Comparison of ENCODE assay signal across 1 cellular context in the genomic region with DNA sequence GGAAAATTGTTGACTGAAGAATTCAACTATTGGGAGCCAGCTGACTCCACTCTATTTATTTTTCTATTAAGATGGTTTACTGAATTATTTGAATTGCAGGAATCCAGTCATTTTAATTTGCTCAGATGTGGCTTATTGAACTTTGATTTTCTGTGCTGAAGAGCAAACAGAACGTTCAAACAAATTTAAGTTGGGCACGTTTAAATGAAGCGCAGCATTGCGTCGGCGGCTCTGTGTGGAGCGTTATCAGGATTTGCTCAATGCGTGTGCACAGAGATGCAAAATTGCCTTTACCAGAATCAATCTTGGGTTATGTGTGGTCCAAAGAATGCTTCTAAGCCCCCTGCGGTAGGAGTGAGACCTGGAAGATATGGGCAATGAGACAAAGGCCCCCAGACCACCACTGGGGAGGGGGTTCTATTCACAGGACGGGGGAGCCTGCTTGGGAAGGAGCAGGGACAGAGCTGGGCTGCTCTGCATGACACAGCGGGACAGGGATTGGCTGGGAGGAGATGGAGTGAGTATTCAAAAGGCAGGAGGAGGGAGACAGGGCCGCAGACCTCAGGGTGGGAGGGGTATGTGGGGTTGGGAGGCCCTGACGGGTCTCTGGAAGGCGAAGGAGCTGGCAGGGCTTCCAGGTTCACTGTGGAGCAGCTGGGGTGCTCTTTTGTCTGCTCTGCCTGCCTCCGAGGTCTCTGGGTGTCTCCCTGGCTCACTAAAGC.
TF ChIP-seq lines count a peak whose summit lies in the region.

No MANE protein-coding gene starts in this region.

TF ChIP-seq in H1, 55 proteins besides CTCF, POLR2A, EP300 and RAD21 (continued from another document):
- TF ChIP-seq, protein P1, sequence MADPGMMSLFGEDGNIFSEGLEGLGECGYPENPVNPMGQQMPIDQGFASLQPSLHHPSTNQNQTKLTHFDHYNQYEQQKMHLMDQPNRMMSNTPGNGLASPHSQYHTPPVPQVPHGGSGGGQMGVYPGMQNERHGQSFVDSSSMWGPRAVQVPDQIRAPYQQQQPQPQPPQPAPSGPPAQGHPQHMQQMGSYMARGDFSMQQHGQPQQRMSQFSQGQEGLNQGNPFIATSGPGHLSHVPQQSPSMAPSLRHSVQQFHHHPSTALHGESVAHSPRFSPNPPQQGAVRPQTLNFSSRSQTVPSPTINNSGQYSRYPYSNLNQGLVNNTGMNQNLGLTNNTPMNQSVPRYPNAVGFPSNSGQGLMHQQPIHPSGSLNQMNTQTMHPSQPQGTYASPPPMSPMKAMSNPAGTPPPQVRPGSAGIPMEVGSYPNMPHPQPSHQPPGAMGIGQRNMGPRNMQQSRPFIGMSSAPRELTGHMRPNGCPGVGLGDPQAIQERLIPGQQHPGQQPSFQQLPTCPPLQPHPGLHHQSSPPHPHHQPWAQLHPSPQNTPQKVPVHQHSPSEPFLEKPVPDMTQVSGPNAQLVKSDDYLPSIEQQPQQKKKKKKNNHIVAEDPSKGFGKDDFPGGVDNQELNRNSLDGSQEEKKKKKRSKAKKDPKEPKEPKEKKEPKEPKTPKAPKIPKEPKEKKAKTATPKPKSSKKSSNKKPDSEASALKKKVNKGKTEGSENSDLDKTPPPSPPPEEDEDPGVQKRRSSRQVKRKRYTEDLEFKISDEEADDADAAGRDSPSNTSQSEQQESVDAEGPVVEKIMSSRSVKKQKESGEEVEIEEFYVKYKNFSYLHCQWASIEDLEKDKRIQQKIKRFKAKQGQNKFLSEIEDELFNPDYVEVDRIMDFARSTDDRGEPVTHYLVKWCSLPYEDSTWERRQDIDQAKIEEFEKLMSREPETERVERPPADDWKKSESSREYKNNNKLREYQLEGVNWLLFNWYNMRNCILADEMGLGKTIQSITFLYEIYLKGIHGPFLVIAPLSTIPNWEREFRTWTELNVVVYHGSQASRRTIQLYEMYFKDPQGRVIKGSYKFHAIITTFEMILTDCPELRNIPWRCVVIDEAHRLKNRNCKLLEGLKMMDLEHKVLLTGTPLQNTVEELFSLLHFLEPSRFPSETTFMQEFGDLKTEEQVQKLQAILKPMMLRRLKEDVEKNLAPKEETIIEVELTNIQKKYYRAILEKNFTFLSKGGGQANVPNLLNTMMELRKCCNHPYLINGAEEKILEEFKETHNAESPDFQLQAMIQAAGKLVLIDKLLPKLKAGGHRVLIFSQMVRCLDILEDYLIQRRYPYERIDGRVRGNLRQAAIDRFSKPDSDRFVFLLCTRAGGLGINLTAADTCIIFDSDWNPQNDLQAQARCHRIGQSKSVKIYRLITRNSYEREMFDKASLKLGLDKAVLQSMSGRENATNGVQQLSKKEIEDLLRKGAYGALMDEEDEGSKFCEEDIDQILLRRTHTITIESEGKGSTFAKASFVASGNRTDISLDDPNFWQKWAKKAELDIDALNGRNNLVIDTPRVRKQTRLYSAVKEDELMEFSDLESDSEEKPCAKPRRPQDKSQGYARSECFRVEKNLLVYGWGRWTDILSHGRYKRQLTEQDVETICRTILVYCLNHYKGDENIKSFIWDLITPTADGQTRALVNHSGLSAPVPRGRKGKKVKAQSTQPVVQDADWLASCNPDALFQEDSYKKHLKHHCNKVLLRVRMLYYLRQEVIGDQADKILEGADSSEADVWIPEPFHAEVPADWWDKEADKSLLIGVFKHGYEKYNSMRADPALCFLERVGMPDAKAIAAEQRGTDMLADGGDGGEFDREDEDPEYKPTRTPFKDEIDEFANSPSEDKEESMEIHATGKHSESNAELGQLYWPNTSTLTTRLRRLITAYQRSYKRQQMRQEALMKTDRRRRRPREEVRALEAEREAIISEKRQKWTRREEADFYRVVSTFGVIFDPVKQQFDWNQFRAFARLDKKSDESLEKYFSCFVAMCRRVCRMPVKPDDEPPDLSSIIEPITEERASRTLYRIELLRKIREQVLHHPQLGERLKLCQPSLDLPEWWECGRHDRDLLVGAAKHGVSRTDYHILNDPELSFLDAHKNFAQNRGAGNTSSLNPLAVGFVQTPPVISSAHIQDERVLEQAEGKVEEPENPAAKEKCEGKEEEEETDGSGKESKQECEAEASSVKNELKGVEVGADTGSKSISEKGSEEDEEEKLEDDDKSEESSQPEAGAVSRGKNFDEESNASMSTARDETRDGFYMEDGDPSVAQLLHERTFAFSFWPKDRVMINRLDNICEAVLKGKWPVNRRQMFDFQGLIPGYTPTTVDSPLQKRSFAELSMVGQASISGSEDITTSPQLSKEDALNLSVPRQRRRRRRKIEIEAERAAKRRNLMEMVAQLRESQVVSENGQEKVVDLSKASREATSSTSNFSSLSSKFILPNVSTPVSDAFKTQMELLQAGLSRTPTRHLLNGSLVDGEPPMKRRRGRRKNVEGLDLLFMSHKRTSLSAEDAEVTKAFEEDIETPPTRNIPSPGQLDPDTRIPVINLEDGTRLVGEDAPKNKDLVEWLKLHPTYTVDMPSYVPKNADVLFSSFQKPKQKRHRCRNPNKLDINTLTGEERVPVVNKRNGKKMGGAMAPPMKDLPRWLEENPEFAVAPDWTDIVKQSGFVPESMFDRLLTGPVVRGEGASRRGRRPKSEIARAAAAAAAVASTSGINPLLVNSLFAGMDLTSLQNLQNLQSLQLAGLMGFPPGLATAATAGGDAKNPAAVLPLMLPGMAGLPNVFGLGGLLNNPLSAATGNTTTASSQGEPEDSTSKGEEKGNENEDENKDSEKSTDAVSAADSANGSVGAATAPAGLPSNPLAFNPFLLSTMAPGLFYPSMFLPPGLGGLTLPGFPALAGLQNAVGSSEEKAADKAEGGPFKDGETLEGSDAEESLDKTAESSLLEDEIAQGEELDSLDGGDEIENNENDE (IDR thresholded peaks at IDR 0.05; ENCODE audit: insufficient replicate concordance, low read length), result no peak
- TF ChIP-seq HDAC2 (IDR thresholded peaks at IDR 0.05; ENCODE audit: borderline replicate concordance in 1 of 2, low read depth in 2 of 2, low read length in 2 of 2) (no peak), EGR1 (IDR thresholded peaks at IDR 0.05; ENCODE audit: borderline replicate concordance, low read depth, low read length) (no peak), ASH2L (IDR thresholded peaks at IDR 0.05; ENCODE audit: low read length) (no peak)
